8 cellular contexts compared by ENCODE assay signal in genomic region chr2:113889471-113890252, GRCh38. TPM values are rescaled to one million over a fixed set of nuclear protein-coding genes. Genes with fewer than 3 reads are reported as not detected.
DNase-seq lines count a peak whose midpoint lies in the region; ATAC-seq and TF ChIP-seq lines count a peak whose summit lies in the region.

Gene ACTR3, plus strand, starts transcription at chr2:113890089. Its CDS starts 191 bp downstream, at chr2:113890280.

- H3K9me3 Mint-ChIP-seq in neural progenitor cell, result no peaks in the 10 kb centered on the region

- H3K9ac ChIP-seq in neural progenitor cell, result peak within 1 kb of the TSS; percentile 80

- no peaks in the 10 kb centered on the region for H3K27me3 Mint-ChIP-seq in neural progenitor cell (ENCODE audit: insufficient read depth, low read depth)

- H3K4me1 Mint-ChIP-seq in neural progenitor cell, result peaks cover 68% of the 10 kb centered on the region

- H3K27ac Mint-ChIP-seq in neural progenitor cell, result peak within 1 kb of the TSS; percentile 100

- peaks cover 22% of the 10 kb centered on the region for H3K4me1 ChIP-seq in foreskin keratinocyte
- peaks cover 26% of the 10 kb centered on the region for H3K4me1 ChIP-seq in neural progenitor cell

- TF ChIP-seq CTCF in foreskin keratinocyte (conservative IDR thresholded peaks at IDR 0.05), result peak; percentile 28
- TF ChIP-seq CTCF in neural progenitor cell (IDR thresholded peaks at IDR 0.05), result no peak

- DNase-seq in GM03348 (ENCODE audit: low spot score), result peak; percentile 98
- DNase-seq in HEK293T (ENCODE audit: extremely low spot score), result peak; percentile 94
- DNase-seq in MV-4-11 (lab: John Stamatoyannopoulos, UW), result peak; percentile 98
- DNase-seq in SK-MEL-5 (ENCODE audit: low read depth, low spot score), result peak; percentile 97
- peak; percentile 98 for DNase-seq in activated naive CD4-positive, alpha-beta T cell treated with Interleukin-2 at 50 U/mL for 16 hours
- DNase-seq in foreskin keratinocyte, result peak; percentile 93 to 97
- DNase-seq in neural progenitor cell (ENCODE audit: low spot score), result peak; percentile 99
- peak; percentile 98 for DNase-seq in stromal cell of bone marrow (ENCODE audit: low read depth)

- H3K9me3 ChIP-seq in neural progenitor cell (ENCODE audit: low read depth), result no peaks in the 10 kb centered on the region

- CTCF ChIA-PET in HEK293T (lab: Yijun Ruan, JAX), result interaction anchor here (1.0 kb wide), 1 partner anchor 11 kb away, joined by 3 read pairs; no protein-coding TSS in a partner anchor

- peak within 1 kb of the TSS; percentile 9 for H2AFZ ChIP-seq in neural progenitor cell (replicated peaks)

- H3K4me2 ChIP-seq in neural progenitor cell, result peak within 1 kb of the TSS; percentile 87

- peak within 1 kb of the TSS; percentile 90 for H3K27ac ChIP-seq in foreskin keratinocyte
- H3K27ac ChIP-seq in neural progenitor cell, result peak within 1 kb of the TSS; percentile 99

- in situ Hi-C loops in SK-MEL-5 (cut with HindIII; ENCODE audit: low pct_unique_long_range_greater_than_20kb, low sequenced_read_pairs), result no loop called here

- no peaks in the 10 kb centered on the region for H3K36me3 ChIP-seq in neural progenitor cell

- peak within 1 kb of the TSS; percentile 99 for H3K4me3 Mint-ChIP-seq in neural progenitor cell

- H3F3A ChIP-seq in neural progenitor cell (ENCODE audit: low read depth), result peaks cover 25% of the 10 kb centered on the region

- H4K20me1 ChIP-seq in neural progenitor cell (ENCODE audit: low read depth), result peaks cover 26% of the 10 kb centered on the region

- peaks cover 11% of the 10 kb centered on the region for H3K36me3 Mint-ChIP-seq in neural progenitor cell

- H3K27me3 ChIP-seq in foreskin keratinocyte (no peaks in the 10 kb centered on the region), neural progenitor cell (no peaks in the 10 kb centered on the region)

- peak; percentile 93 for ATAC-seq in foreskin keratinocyte

- H3K79me2 ChIP-seq in neural progenitor cell (ENCODE audit: low read depth), result peaks cover 66% of the 10 kb centered on the region

- peak within 1 kb of the TSS; percentile 75 for H3K4me3 ChIP-seq in neural progenitor cell

- POLR2A ChIA-PET in HEK293T (lab: Yijun Ruan, JAX), result interaction anchor here (0.6 to 2.9 kb wide), 11 partner anchors 11 to 144 kb away, joined by 3 to 29 read pairs (median 4); partner anchors contain the start of gene SLC35F5

TF ChIP-seq in HEK293T, 16 proteins besides CTCF, POLR2A, EP300 and RAD21:
- 0 out of 2 replicates have a peak, but pooled peaks have one; percentile 56 for TF ChIP-seq HDGF (IDR thresholded peaks at IDR 0.05; ENCODE audit: borderline replicate concordance)
- TF ChIP-seq TARDBP (IDR thresholded peaks at IDR 0.05), result no peak
- peak; percentile 54; the same call in 1 of the 2 replicates for TF ChIP-seq NFRKB (IDR thresholded peaks at IDR 0.05)
- peak; percentile 45; the same call in 1 of the 2 replicates for TF ChIP-seq L3MBTL2 (conservative IDR thresholded peaks at IDR 0.05)
- TF ChIP-seq ELF4 (IDR thresholded peaks at IDR 0.05), result peak; percentile 34
- no peak for TF ChIP-seq LEF1 (IDR thresholded peaks at IDR 0.05; ENCODE audit: borderline replicate concordance)
- no peak; the same call in 1 of the 2 replicates for TF ChIP-seq CTBP1 (IDR thresholded peaks at IDR 0.05; ENCODE audit: borderline replicate concordance)
- no peak for TF ChIP-seq SUZ12 (IDR thresholded peaks at IDR 0.05)
- TF ChIP-seq FOXM1 (IDR thresholded peaks at IDR 0.05; ENCODE audit: borderline replicate concordance), result peak; percentile 90

RNA-seq across cellular contexts. Expression of gene ACTR3, which starts in this region (rescaled TPM):
- 217 and 218 TPM in 2 replicates for total RNA-seq in SK-MEL-5 (2014; rRNA removed; shearing (Covaris generic))
- 138 and 168 TPM in 2 replicates for polyA plus RNA-seq in SK-MEL-5 (2015; cell fraction: cytosol; rRNA removed)
- polyA plus RNA-seq in SK-MEL-5 (2015; cell fraction: nucleus; rRNA removed), result 40.6 and 47.3 TPM in 2 replicates
- total RNA-seq in foreskin keratinocyte (242 and 260 TPM in 2 replicates), neural progenitor cell (ENCODE audit: low replicate concordance) (120 and 175 TPM in 2 replicates)
- 72.5 and 83.1 TPM in 2 replicates for polyA plus RNA-seq in foreskin keratinocyte

Comparison
In these comparisons a context has a peak if more than half of its experiments do, and no peak if none do; other contexts are left out.
1. Peak in every context shown above with its lines: DNase-seq, ATAC-seq, H3K4me3 ChIP-seq and H3K27ac ChIP-seq.